ENCODE assay signal across 1 cellular context in genomic region chr14:102262894-102263462, GRCh38.
TF ChIP-seq lines count a peak whose summit lies in the region.

No MANE protein-coding gene starts in this region.

TF ChIP-seq in HEK293, 187 proteins besides CTCF, POLR2A, EP300 and RAD21 (continued from another document and continues in another):
- no peak for TF ChIP-seq PBX3 (CRISPR knock-in tag; IDR thresholded peaks at IDR 0.05)
- no peak for TF ChIP-seq OVOL3 (tag by site-specific recombination; IDR thresholded peaks at IDR 0.05)
- TF ChIP-seq SP2 (tag by site-specific recombination; IDR thresholded peaks at IDR 0.05): no peak
- TF ChIP-seq ZNF610 (tag by site-specific recombination; IDR thresholded peaks at IDR 0.05; ENCODE audit: borderline replicate concordance): no peak
- no peak for TF ChIP-seq ZNF37A (tag by site-specific recombination; IDR thresholded peaks at IDR 0.05)
- no peak for TF ChIP-seq SALL2 (tag by site-specific recombination; IDR thresholded peaks at IDR 0.05; ENCODE audit: borderline replicate concordance)
- no peak for TF ChIP-seq SP3 (tag by site-specific recombination; IDR thresholded peaks at IDR 0.05)
- no peak for TF ChIP-seq ZFP37 (tag by site-specific recombination; IDR thresholded peaks at IDR 0.05)
- TF ChIP-seq KLF1 (tag by site-specific recombination; IDR thresholded peaks at IDR 0.05): no peak
- no peak for TF ChIP-seq ZNF514 (tag by site-specific recombination; IDR thresholded peaks at IDR 0.05)
- no peak for TF ChIP-seq ZNF10 (tag by site-specific recombination; IDR thresholded peaks at IDR 0.05)
- TF ChIP-seq ZSCAN4 (tag by site-specific recombination; IDR thresholded peaks at IDR 0.05): no peak
- TF ChIP-seq ZNF639 (tag by site-specific recombination; IDR thresholded peaks at IDR 0.05): no peak
- TF ChIP-seq ZNF184 (tag by site-specific recombination; IDR thresholded peaks at IDR 0.05): no peak
- TF ChIP-seq ZIC2 (tag by site-specific recombination; IDR thresholded peaks at IDR 0.05): peak; percentile 50
- TF ChIP-seq ZNF645 (tag by site-specific recombination; IDR thresholded peaks at IDR 0.05): no peak
- no peak for TF ChIP-seq HOXA7 (CRISPR knock-in tag; IDR thresholded peaks at IDR 0.05; ENCODE audit: borderline replicate concordance)
- TF ChIP-seq ZNF302 (tag by site-specific recombination; IDR thresholded peaks at IDR 0.05; ENCODE audit: low read depth): no peak
- TF ChIP-seq AEBP2 (tag by site-specific recombination; IDR thresholded peaks at IDR 0.05; ENCODE audit: borderline replicate concordance): no peak
- no peak for TF ChIP-seq ZNF558 (tag by site-specific recombination; IDR thresholded peaks at IDR 0.05)
- TF ChIP-seq GFI1B (tag by site-specific recombination; IDR thresholded peaks at IDR 0.05): no peak
- no peak for TF ChIP-seq ZNF433 (tag by site-specific recombination; IDR thresholded peaks at IDR 0.05; ENCODE audit: low read depth)
- TF ChIP-seq ZNF24 (tag by site-specific recombination; IDR thresholded peaks at IDR 0.05): no peak
- TF ChIP-seq ZFHX2 (tag by site-specific recombination; conservative IDR thresholded peaks at IDR 0.05): peak; percentile 38; the same call in 1 of the 2 replicates
- TF ChIP-seq ZNF585B (tag by site-specific recombination; IDR thresholded peaks at IDR 0.05): no peak
- peak; percentile 53 for TF ChIP-seq PATZ1 (tag by site-specific recombination; IDR thresholded peaks at IDR 0.05)
- no peak for TF ChIP-seq ZNF658 (tag by site-specific recombination; IDR thresholded peaks at IDR 0.05)
- no peak for TF ChIP-seq ZNF530 (tag by site-specific recombination; IDR thresholded peaks at IDR 0.05; ENCODE audit: low read depth)
- TF ChIP-seq ZNF114 (tag by site-specific recombination; IDR thresholded peaks at IDR 0.05): no peak
- TF ChIP-seq ZNF747 (tag by site-specific recombination; IDR thresholded peaks at IDR 0.05): no peak
- TF ChIP-seq BCL11A (tag by site-specific recombination; IDR thresholded peaks at IDR 0.05; ENCODE audit: low read depth): no peak
- no peak for TF ChIP-seq ZNF521 (tag by site-specific recombination; IDR thresholded peaks at IDR 0.05)
- TF ChIP-seq WT1 (tag by site-specific recombination; IDR thresholded peaks at IDR 0.05): no peak
- no peak for TF ChIP-seq ZNF518A (tag by site-specific recombination; conservative IDR thresholded peaks at IDR 0.05; ENCODE audit: low read depth)
- TF ChIP-seq ELK4 (IDR thresholded peaks at IDR 0.05; ENCODE audit: borderline replicate concordance, low read depth, low read length): no peak
- TF ChIP-seq ZNF157 (tag by site-specific recombination; IDR thresholded peaks at IDR 0.05): no peak
- TF ChIP-seq SETDB1 (IDR thresholded peaks at IDR 0.05; ENCODE audit: insufficient read length, low read length): no peak
- TF ChIP-seq ZNF776 (tag by site-specific recombination; IDR thresholded peaks at IDR 0.05; ENCODE audit: borderline replicate concordance): no peak
- peak; percentile 54; the same call in 1 of the 2 replicates for TF ChIP-seq ZXDB (tag by site-specific recombination; IDR thresholded peaks at IDR 0.05)
- TF ChIP-seq MZF1 (tag by site-specific recombination; IDR thresholded peaks at IDR 0.05; ENCODE audit: borderline replicate concordance): peak; percentile 66; the same call in 1 of the 2 replicates
- TF ChIP-seq ZNF2 (tag by site-specific recombination; IDR thresholded peaks at IDR 0.05): no peak
- no peak for TF ChIP-seq ZNF416 (tag by site-specific recombination; IDR thresholded peaks at IDR 0.05)
- TF ChIP-seq TRIM28 (IDR thresholded peaks at IDR 0.05; ENCODE audit: borderline replicate concordance, low read length): 0 out of 2 replicates have a peak, but pooled peaks have one; percentile 51
- no peak for TF ChIP-seq ZNF513 (tag by site-specific recombination; IDR thresholded peaks at IDR 0.05)
- TF ChIP-seq KLF8 (tag by site-specific recombination; IDR thresholded peaks at IDR 0.05): no peak
